8 cellular contexts compared by ENCODE assay signal in genomic region chr4:13627185-13627605, GRCh38. TPM values are rescaled to one million over a fixed set of nuclear protein-coding genes. Genes with fewer than 3 reads are reported as not detected.
A peak's percentile ranks its signal among the peaks of the same experiment; 100 is the strongest.
DNase-seq lines count a peak whose midpoint lies in the region; ATAC-seq and TF ChIP-seq lines count a peak whose summit lies in the region.

No MANE protein-coding gene starts in this region.

- peaks cover 7% of the 10 kb centered on the region for H3K79me1 ChIP-seq in trophoblast cell (ENCODE audit: low read length)

- H3K27me3 ChIP-seq in BLaER1 (no peaks in the 10 kb centered on the region), trophoblast cell (ENCODE audit: insufficient read depth, low read length) (no peaks in the 10 kb centered on the region)

- peak overlapping the region; percentile 97 for H3K27ac Mint-ChIP-seq in activated CD4-positive, alpha-beta T cell treated with anti-CD3 and anti-CD28 coated beads, Interleukin-2, amount 10 ng/mL, durations not matched to agents 7 days and 5 days

- no CpG with 5 or more reads among the region's 45 CpGs for WGBS in trophoblast cell (ENCODE audit: extremely low coverage, insufficient coverage, insufficient read length)

- H3K9me3 ChIP-seq in BLaER1 (no peaks in the 10 kb centered on the region), trophoblast cell (ENCODE audit: insufficient read depth, low read depth, low read length) (peaks cover 1% of the 10 kb centered on the region)

- H3K4me2 ChIP-seq in BLaER1 (peak overlapping the region; percentile 94), trophoblast cell (ENCODE audit: low read length) (peak overlapping the region; percentile 85)

- H3K9ac ChIP-seq in BLaER1 (peak overlapping the region; percentile 92), trophoblast cell (ENCODE audit: low read length) (peak overlapping the region; percentile 49)

- H4K20me1 ChIP-seq in BLaER1, result peaks cover 53% of the 10 kb centered on the region

- H4K8ac ChIP-seq in trophoblast cell (ENCODE audit: low read depth, low read length), result peak overlapping the region; percentile 92

- no peak overlapping the region for H2BK12ac ChIP-seq in trophoblast cell (ENCODE audit: low read length)

- no peaks in the 10 kb centered on the region for H3K9me3 Mint-ChIP-seq in activated CD4-positive, alpha-beta T cell treated with anti-CD3 and anti-CD28 coated beads, Interleukin-2, amount 10 ng/mL, durations not matched to agents 7 days and 5 days

- peaks cover 37% of the 10 kb centered on the region for H3K4me1 Mint-ChIP-seq in activated CD4-positive, alpha-beta T cell treated with anti-CD3 and anti-CD28 coated beads, Interleukin-2, amount 10 ng/mL, durations not matched to agents 7 days and 5 days

- H3K36me3 ChIP-seq in BLaER1, result peaks cover 13% of the 10 kb centered on the region
- H3K36me3 ChIP-seq in trophoblast cell (ENCODE audit: control insufficient read depth in 1 of 2, insufficient read depth in 2 of 2, low read length in 2 of 2), result no peaks in the 10 kb centered on the region

- H3K4me3 Mint-ChIP-seq in activated CD4-positive, alpha-beta T cell treated with anti-CD3 and anti-CD28 coated beads, Interleukin-2, amount 10 ng/mL, durations not matched to agents 7 days and 5 days, result peak overlapping the region; percentile 87

- peaks cover 27% of the 10 kb centered on the region for H3K4me1 ChIP-seq in BLaER1
- peaks cover 5 to 8% of the 10 kb centered on the region in 2 experiments for H3K4me1 ChIP-seq in trophoblast cell (ENCODE audit: control insufficient read depth in 1 of 2, insufficient read depth in 2 of 2, low read length in 2 of 2)

- H2AK5ac ChIP-seq in trophoblast cell (ENCODE audit: low read length), result no peak overlapping the region

- peak; percentile 30 for DNase-seq in activated CD4-positive, alpha-beta T cell treated with anti-CD3 and anti-CD28 coated beads, Interleukin-2, amount 10 ng/mL, durations not matched to agents 7 days and 5 days
- DNase-seq in fibroblast of villous mesenchyme (ENCODE audit: low read depth) (peak; percentile 23), trophoblast cell (peak; percentile 18 to 57), iPS-NIHi11 (ENCODE audit: low spot score) (no peak), NCI-H524 treated with DMSO at 0.1 percent for 48 hours (lab: John Stamatoyannopoulos, UW) (no peak)

- H3K27me3 Mint-ChIP-seq in activated CD4-positive, alpha-beta T cell treated with anti-CD3 and anti-CD28 coated beads, Interleukin-2, amount 10 ng/mL, durations not matched to agents 7 days and 5 days, result no peaks in the 10 kb centered on the region

- H4K12ac ChIP-seq in trophoblast cell (ENCODE audit: low read depth, low read length), result peak overlapping the region; percentile 52

- ATAC-seq in GM19328 (IDR thresholded peaks at IDR 0.05; ENCODE audit: unreplicated experiment), result peak; percentile 31
- ATAC-seq in HG03457 (IDR thresholded peaks at IDR 0.05; ENCODE audit: unreplicated experiment), result peak; percentile 38

- no peak overlapping the region for H3K18ac ChIP-seq in trophoblast cell (ENCODE audit: low read length)

- peak overlapping the region; percentile 76 for H2AFZ ChIP-seq in trophoblast cell (ENCODE audit: insufficient read depth, low read length, poor library complexity)

- peaks cover 7% of the 10 kb centered on the region for H3K36me3 Mint-ChIP-seq in activated CD4-positive, alpha-beta T cell treated with anti-CD3 and anti-CD28 coated beads, Interleukin-2, amount 10 ng/mL, durations not matched to agents 7 days and 5 days (ENCODE audit: low read depth)

- peaks cover 10% of the 10 kb centered on the region for H3K79me2 ChIP-seq in trophoblast cell (ENCODE audit: control insufficient read depth, insufficient read depth, low read length, poor library complexity)

- H3K23ac ChIP-seq in trophoblast cell (ENCODE audit: low read length), result peak overlapping the region; percentile 34

- H2BK120ac ChIP-seq in trophoblast cell (ENCODE audit: insufficient read depth, low read length, poor library complexity), result no peak overlapping the region

- CTCF ChIA-PET in activated CD4-positive, alpha-beta T cell treated with anti-CD3 and anti-CD28 coated beads, Interleukin-2, amount 10 ng/mL, durations not matched to agents 7 days and 5 days (lab: Charles Lee), result interaction anchor here (1.0 to 3.2 kb wide), 3 partner anchors 14 to 23 kb away, joined by 3 to 14 read pairs (median 5); no protein-coding TSS in a partner anchor

- peak overlapping the region; percentile 43 for H3K4ac ChIP-seq in trophoblast cell (ENCODE audit: low read depth, low read length)

- POLR2A ChIA-PET in activated CD4-positive, alpha-beta T cell treated with anti-CD3 and anti-CD28 coated beads, Interleukin-2, amount 10 ng/mL, durations not matched to agents 7 days and 5 days (lab: Charles Lee), result no interaction called here

- no peak overlapping the region for H2BK5ac ChIP-seq in trophoblast cell (ENCODE audit: low read depth, low read length, poor library complexity)

- H3K4me3 ChIP-seq in BLaER1, result peak overlapping the region; percentile 92
- H3K4me3 ChIP-seq in fibroblast of villous mesenchyme (ENCODE audit: low read depth, low read length), result peak overlapping the region; percentile 92
- peak overlapping the region; percentile 94 for H3K4me3 ChIP-seq in trophoblast cell (ENCODE audit: low read depth, low read length)

- H3K27ac ChIP-seq in BLaER1, result peak overlapping the region; percentile 95
- no peak overlapping the region for H3K27ac ChIP-seq in trophoblast cell (ENCODE audit: low read depth, low read length)

- peak overlapping the region; percentile 53 for H3K14ac ChIP-seq in trophoblast cell (ENCODE audit: low read length)

- TF ChIP-seq CTCF in fibroblast of villous mesenchyme (IDR thresholded peaks at IDR 0.05; ENCODE audit: insufficient read depth, low read depth, low read length), result no peak

- peak overlapping the region; percentile 72 for H4K91ac ChIP-seq in trophoblast cell (ENCODE audit: low read depth, low read length)

RNA-seq across cellular contexts. Expression of gene BOD1L1, which starts 0.3 kb away (rescaled TPM):
- 10 to 100 TPM; 37.7 to 43.1 TPM for total RNA-seq in activated CD4-positive, alpha-beta T cell treated with anti-CD3 and anti-CD28 coated beads, Interleukin-2, amount 10 ng/mL, durations not matched to agents 7 days and 5 days
- 21.9 and 23.7 TPM in 2 replicates for total RNA-seq in fibroblast of villous mesenchyme
- polyA plus RNA-seq in trophoblast cell (2013), result 21.7 and 23.3 TPM in 2 replicates

Comparison
In these comparisons a context has a peak if more than half of its experiments do, and no peak if none do; other contexts are left out.
1. DNase-seq: peak in activated CD4-positive, alpha-beta T cell treated with anti-CD3 and anti-CD28 coated beads, Interleukin-2, amount 10 ng/mL, durations not matched to agents 7 days and 5 days (single experiment), fibroblast of villous mesenchyme (single experiment) and trophoblast cell (2 of 2); none in iPS-NIHi11 (single experiment) and NCI-H524 treated with DMSO at 0.1 percent for 48 hours (single experiment).
2. Peak in every context shown above with its lines, with median percentiles within 50 percentile points of each other: H3K4me3 ChIP-seq.